ENCODE assay signal across 17 cellular contexts in genomic region chr3:10426346-10427233, GRCh38.
"Had no signal": no experiment of that assay in that cellular context is flagged by ENCODE, and none has a peak within 500 bp of the region (broad histone marks: within the 10 kb centered on the region; RNA-seq: fewer than 3 reads in every experiment).

No MANE protein-coding gene starts in this region.

- H3K36me3 Mint-ChIP-seq: activated naive CD4-positive, alpha-beta T cell treated with anti-CD3 and anti-CD28 coated beads, Interleukin-2, amount 50 U/mL, for 72 hours; naive thymus-derived CD8-positive, alpha-beta T cell had no signal

- H3K9me3 Mint-ChIP-seq: activated CD8-positive, alpha-beta T cell treated with anti-CD3 and anti-CD28 coated beads for 36 hours; activated naive CD4-positive, alpha-beta T cell treated with anti-CD3 and anti-CD28 coated beads, Interleukin-2, amount 50 U/mL, for 72 hours; naive thymus-derived CD8-positive, alpha-beta T cell had no signal

- H3K27me3 ChIP-seq: cardiac muscle cell, pancreas, uterus had no signal

- H3K27me3 Mint-ChIP-seq: activated CD8-positive, alpha-beta T cell treated with anti-CD3 and anti-CD28 coated beads for 36 hours had no signal

- DNase-seq: activated CD4-positive, alpha-beta T cell treated with anti-CD3 and anti-CD28 coated beads for 4 hours; activated CD8-positive, alpha-beta T cell treated with anti-CD3 and anti-CD28 coated beads for 36 hours; activated gamma-delta T cell; activated T-cell treated with anti-CD3 and anti-CD28 coated beads, Interleukin-2, amount 50 U/mL, for 48 hours; hypothalamus; kidney; left ventricle myocardium inferior; naive thymus-derived CD8-positive, alpha-beta T cell; pancreas; stimulated activated CD4-positive, alpha-beta T cell treated with anti-CD3 and anti-CD28 coated beads, Interleukin-15, amount 100 ng/mL, for 24 hours; stimulated activated CD4-positive, alpha-beta T cell treated with anti-CD3 and anti-CD28 coated beads, Interleukin-4, amount 100 ng/mL, for 1 hour; stimulated activated naive CD4-positive, alpha-beta T cell; tibial artery; uterus had no signal

- H3K27ac ChIP-seq: cardiac muscle cell, left ventricle myocardium inferior, pancreas, tibial artery, uterus had no signal

- H3K27ac Mint-ChIP-seq: activated CD8-positive, alpha-beta T cell treated with anti-CD3 and anti-CD28 coated beads for 36 hours; activated naive CD4-positive, alpha-beta T cell treated with anti-CD3 and anti-CD28 coated beads, Interleukin-2, amount 50 U/mL, for 72 hours had no signal

- H3K9me3 ChIP-seq: left ventricle myocardium inferior, pancreas, tibial artery, uterus had no signal

- H3K4me1 ChIP-seq: left ventricle myocardium inferior, pancreas, tibial artery, uterus had no signal

- H3K4me3 Mint-ChIP-seq: activated CD8-positive, alpha-beta T cell treated with anti-CD3 and anti-CD28 coated beads for 36 hours; naive thymus-derived CD8-positive, alpha-beta T cell had no signal

- H3K36me3 ChIP-seq: cardiac muscle cell, left ventricle myocardium inferior, pancreas, tibial artery, uterus had no signal

- ATAC-seq: activated CD8-positive, alpha-beta T cell treated with anti-CD3 and anti-CD28 coated beads for 36 hours; activated naive CD4-positive, alpha-beta T cell treated with anti-CD3 and anti-CD28 coated beads, Interleukin-2, amount 50 U/mL, for 72 hours; esophagus mucosa; naive thymus-derived CD8-positive, alpha-beta T cell; pancreas had no signal

- H3K4me3 ChIP-seq: cardiac muscle cell, left ventricle myocardium inferior, pancreas, tibial artery, uterus had no signal
